Comparison of ENCODE assay signal across 1 cellular context in the genomic region with DNA sequence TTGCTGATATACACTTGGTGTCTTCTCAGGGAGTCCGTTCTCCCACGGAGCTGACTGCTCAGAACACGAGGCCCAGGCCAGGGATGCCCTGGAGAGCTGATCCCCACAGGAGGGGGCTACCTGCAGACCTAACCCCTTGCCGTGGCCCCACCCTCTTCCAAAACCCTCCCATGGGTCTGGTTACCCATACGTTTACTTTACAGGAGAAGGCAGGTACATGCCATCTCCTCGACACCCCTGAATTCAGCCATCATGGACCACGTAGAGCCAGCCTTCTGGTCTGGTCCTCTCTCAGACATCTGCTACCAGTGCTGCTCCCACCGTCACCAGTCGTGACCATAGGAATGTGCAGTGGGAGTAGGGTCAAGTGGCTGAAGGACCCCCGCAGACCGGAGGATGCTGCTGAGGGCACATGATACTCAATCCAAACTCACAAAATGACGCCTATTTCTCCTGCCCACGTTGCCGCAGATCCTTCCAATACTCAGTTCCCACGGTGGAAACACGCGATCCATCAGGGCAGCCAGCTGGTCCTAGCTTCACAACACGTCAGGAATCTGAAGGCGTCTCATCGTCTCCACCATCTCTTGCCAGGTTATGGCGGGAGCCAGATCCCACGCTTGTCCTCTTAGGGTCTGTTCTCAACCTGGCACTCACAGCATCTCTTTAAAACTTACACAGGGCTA.
TF ChIP-seq lines count a peak whose summit lies in the region.

No MANE protein-coding gene starts in this region.

TF ChIP-seq in WTC11, 78 proteins besides CTCF, POLR2A, EP300 and RAD21 (continued from another document):
- TF ChIP-seq ZBTB21 (CRISPR knock-in tag; IDR thresholded peaks at IDR 0.05; ENCODE audit: borderline replicate concordance) (no peak), JUN (CRISPR knock-in tag; IDR thresholded peaks at IDR 0.05) (no peak), FOXJ3 (CRISPR knock-in tag; IDR thresholded peaks at IDR 0.05; ENCODE audit: borderline replicate concordance) (no peak)
- TF ChIP-seq, protein P1, sequence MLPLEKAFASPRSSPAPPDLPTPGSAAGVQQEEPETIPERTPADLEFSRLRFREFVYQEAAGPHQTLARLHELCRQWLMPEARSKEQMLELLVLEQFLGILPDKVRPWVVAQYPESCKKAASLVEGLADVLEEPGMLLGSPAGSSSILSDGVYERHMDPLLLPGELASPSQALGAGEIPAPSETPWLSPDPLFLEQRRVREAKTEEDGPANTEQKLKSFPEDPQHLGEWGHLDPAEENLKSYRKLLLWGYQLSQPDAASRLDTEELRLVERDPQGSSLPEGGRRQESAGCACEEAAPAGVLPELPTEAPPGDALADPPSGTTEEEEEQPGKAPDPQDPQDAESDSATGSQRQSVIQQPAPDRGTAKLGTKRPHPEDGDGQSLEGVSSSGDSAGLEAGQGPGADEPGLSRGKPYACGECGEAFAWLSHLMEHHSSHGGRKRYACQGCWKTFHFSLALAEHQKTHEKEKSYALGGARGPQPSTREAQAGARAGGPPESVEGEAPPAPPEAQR (CRISPR knock-in tag; IDR thresholded peaks at IDR 0.05), result no peak
